Comparison of ENCODE assay signal across 1 cellular context in the genomic region with DNA sequence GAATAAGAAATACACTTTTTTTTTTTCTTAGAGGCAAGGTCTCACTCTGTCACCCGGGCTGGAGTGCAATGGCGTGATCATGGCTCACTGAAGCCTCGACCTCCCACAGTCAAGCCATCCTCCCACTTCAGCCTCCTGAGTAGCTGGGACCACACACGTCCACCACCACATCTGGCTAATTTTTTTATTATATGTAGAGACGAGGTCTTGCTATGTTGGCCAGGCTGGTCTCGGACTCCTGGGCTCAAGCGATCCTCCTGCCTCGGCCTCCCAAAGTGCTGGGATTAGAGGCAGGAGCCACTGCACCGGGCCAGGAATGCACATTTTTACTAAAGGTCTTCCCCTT.
TF ChIP-seq lines count a peak whose summit lies in the region.

No MANE protein-coding gene starts in this region.

TF ChIP-seq in HepG2, 621 proteins besides CTCF, POLR2A, EP300 and RAD21 (continued from another document):
- TF ChIP-seq NCOA2 (CRISPR knock-in tag; IDR thresholded peaks at IDR 0.05) (no peak), ZNF292 (CRISPR knock-in tag; IDR thresholded peaks at IDR 0.05; ENCODE audit: borderline replicate concordance, low read depth) (no peak), ZNF3 (CRISPR knock-in tag; IDR thresholded peaks at IDR 0.05) (0 out of 2 replicates have a peak, but pooled peaks have one; percentile 35), TCF12 (IDR thresholded peaks at IDR 0.05) (no peak), TCF12 (CRISPR knock-in tag; IDR thresholded peaks at IDR 0.05) (peak; percentile 13; the same call in 1 of the 2 replicates), MATR3 (CRISPR knock-in tag; IDR thresholded peaks at IDR 0.05) (no peak), ZNF569 (CRISPR knock-in tag; IDR thresholded peaks at IDR 0.05; ENCODE audit: borderline replicate concordance) (0 out of 2 replicates have a peak, but pooled peaks have one; percentile 6), SRF (IDR thresholded peaks at IDR 0.05; ENCODE audit: low read depth, low read length) (no peak), ZNF674 (CRISPR knock-in tag; IDR thresholded peaks at IDR 0.05; ENCODE audit: low read depth) (no peak), HNRNPLL (IDR thresholded peaks at IDR 0.05; ENCODE audit: low read depth, low read length, poor library complexity, severe bottlenecking) (no peak), GZF1 (CRISPR knock-in tag; IDR thresholded peaks at IDR 0.05) (no peak), ZBTB25 (CRISPR knock-in tag; IDR thresholded peaks at IDR 0.05) (no peak), JUNB (CRISPR knock-in tag; IDR thresholded peaks at IDR 0.05; ENCODE audit: borderline replicate concordance) (no peak), ISL2 (CRISPR knock-in tag; IDR thresholded peaks at IDR 0.05) (no peak), MEIS2 (CRISPR knock-in tag; IDR thresholded peaks at IDR 0.05) (no peak), RNF219 (CRISPR knock-in tag; IDR thresholded peaks at IDR 0.05) (no peak), TCF7L2 (IDR thresholded peaks at IDR 0.05; ENCODE audit: low read depth, low read length) (no peak), TAF15 (IDR thresholded peaks at IDR 0.05; ENCODE audit: low read depth, low read length, poor library complexity, severe bottlenecking) (no peak), ZMYM2 (CRISPR knock-in tag; IDR thresholded peaks at IDR 0.05) (peak; percentile 63; the same call in 1 of the 2 replicates), CENPX (CRISPR knock-in tag; IDR thresholded peaks at IDR 0.05) (no peak), MAFK (conservative IDR thresholded peaks at IDR 0.05 in 1 of 2, IDR thresholded peaks at IDR 0.05 in 1 of 2; ENCODE audit: low read length in 2 of 2) (no peak), THAP7 (CRISPR knock-in tag; IDR thresholded peaks at IDR 0.05) (no peak), PLRG1 (conservative IDR thresholded peaks at IDR 0.05) (no peak), ZNF644 (CRISPR knock-in tag; IDR thresholded peaks at IDR 0.05; ENCODE audit: low read depth) (no peak), POGZ (CRISPR knock-in tag; IDR thresholded peaks at IDR 0.05) (0 out of 2 replicates have a peak, but pooled peaks have one; percentile 9), RFX1 (IDR thresholded peaks at IDR 0.05) (no peak), MTF2 (CRISPR knock-in tag; IDR thresholded peaks at IDR 0.05; ENCODE audit: borderline replicate concordance) (no peak), ZNF121 (CRISPR knock-in tag; IDR thresholded peaks at IDR 0.05) (peak; percentile 99), ZNF235 (CRISPR knock-in tag; IDR thresholded peaks at IDR 0.05; ENCODE audit: borderline replicate concordance) (no peak), FOXP1 (IDR thresholded peaks at IDR 0.05) (no peak), FOXP1 (CRISPR knock-in tag; IDR thresholded peaks at IDR 0.05) (no peak), ZNF672 (CRISPR knock-in tag; IDR thresholded peaks at IDR 0.05) (no peak), CCAR2 (optimal IDR thresholded peaks at IDR 0.05; ENCODE audit: low read depth, low read length) (no peak), ZBTB20 (CRISPR knock-in tag; IDR thresholded peaks at IDR 0.05; ENCODE audit: borderline replicate concordance, low read depth) (no peak), BHLHE40 (IDR thresholded peaks at IDR 0.05; ENCODE audit: low read length) (no peak), TRAFD1 (CRISPR knock-in tag; IDR thresholded peaks at IDR 0.05; ENCODE audit: borderline replicate concordance) (no peak)
- TF ChIP-seq, protein P1, sequence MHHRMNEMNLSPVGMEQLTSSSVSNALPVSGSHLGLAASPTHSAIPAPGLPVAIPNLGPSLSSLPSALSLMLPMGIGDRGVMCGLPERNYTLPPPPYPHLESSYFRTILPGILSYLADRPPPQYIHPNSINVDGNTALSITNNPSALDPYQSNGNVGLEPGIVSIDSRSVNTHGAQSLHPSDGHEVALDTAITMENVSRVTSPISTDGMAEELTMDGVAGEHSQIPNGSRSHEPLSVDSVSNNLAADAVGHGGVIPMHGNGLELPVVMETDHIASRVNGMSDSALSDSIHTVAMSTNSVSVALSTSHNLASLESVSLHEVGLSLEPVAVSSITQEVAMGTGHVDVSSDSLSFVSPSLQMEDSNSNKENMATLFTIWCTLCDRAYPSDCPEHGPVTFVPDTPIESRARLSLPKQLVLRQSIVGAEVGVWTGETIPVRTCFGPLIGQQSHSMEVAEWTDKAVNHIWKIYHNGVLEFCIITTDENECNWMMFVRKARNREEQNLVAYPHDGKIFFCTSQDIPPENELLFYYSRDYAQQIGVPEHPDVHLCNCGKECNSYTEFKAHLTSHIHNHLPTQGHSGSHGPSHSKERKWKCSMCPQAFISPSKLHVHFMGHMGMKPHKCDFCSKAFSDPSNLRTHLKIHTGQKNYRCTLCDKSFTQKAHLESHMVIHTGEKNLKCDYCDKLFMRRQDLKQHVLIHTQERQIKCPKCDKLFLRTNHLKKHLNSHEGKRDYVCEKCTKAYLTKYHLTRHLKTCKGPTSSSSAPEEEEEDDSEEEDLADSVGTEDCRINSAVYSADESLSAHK (CRISPR knock-in tag; IDR thresholded peaks at IDR 0.05; ENCODE audit: borderline replicate concordance) = no peak
- TF ChIP-seq, protein P2, sequence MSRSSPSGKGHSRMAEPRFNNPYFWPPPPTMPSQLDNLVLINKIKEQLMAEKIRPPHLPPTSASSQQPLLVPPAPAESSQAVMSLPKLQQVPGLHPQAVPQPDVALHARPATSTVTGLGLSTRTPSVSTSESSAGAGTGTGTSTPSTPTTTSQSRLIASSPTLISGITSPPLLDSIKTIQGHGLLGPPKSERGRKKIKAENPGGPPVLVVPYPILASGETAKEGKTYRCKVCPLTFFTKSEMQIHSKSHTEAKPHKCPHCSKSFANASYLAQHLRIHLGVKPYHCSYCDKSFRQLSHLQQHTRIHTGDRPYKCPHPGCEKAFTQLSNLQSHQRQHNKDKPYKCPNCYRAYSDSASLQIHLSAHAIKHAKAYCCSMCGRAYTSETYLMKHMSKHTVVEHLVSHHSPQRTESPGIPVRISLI (CRISPR knock-in tag; IDR thresholded peaks at IDR 0.05; ENCODE audit: borderline replicate concordance) = peak; percentile 65; the same call in 1 of the 2 replicates
- TF ChIP-seq, protein P3, sequence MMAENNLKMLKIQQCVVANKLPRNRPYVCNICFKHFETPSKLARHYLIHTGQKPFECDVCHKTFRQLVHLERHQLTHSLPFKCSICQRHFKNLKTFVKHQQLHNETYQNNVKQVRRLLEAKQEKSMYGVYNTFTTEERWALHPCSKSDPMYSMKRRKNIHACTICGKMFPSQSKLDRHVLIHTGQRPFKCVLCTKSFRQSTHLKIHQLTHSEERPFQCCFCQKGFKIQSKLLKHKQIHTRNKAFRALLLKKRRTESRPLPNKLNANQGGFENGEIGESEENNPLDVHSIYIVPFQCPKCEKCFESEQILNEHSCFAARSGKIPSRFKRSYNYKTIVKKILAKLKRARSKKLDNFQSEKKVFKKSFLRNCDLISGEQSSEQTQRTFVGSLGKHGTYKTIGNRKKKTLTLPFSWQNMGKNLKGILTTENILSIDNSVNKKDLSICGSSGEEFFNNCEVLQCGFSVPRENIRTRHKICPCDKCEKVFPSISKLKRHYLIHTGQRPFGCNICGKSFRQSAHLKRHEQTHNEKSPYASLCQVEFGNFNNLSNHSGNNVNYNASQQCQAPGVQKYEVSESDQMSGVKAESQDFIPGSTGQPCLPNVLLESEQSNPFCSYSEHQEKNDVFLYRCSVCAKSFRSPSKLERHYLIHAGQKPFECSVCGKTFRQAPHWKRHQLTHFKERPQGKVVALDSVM (CRISPR knock-in tag; IDR thresholded peaks at IDR 0.05) = peak; percentile 99
- TF ChIP-seq, protein P4, sequence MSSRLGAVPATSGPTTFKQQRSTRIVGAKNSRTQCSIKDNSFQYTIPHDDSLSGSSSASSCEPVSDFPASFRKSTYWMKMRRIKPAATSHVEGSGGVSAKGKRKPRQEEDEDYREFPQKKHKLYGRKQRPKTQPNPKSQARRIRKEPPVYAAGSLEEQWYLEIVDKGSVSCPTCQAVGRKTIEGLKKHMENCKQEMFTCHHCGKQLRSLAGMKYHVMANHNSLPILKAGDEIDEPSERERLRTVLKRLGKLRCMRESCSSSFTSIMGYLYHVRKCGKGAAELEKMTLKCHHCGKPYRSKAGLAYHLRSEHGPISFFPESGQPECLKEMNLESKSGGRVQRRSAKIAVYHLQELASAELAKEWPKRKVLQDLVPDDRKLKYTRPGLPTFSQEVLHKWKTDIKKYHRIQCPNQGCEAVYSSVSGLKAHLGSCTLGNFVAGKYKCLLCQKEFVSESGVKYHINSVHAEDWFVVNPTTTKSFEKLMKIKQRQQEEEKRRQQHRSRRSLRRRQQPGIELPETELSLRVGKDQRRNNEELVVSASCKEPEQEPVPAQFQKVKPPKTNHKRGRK (CRISPR knock-in tag; IDR thresholded peaks at IDR 0.05) = no peak
- TF ChIP-seq, protein P5, sequence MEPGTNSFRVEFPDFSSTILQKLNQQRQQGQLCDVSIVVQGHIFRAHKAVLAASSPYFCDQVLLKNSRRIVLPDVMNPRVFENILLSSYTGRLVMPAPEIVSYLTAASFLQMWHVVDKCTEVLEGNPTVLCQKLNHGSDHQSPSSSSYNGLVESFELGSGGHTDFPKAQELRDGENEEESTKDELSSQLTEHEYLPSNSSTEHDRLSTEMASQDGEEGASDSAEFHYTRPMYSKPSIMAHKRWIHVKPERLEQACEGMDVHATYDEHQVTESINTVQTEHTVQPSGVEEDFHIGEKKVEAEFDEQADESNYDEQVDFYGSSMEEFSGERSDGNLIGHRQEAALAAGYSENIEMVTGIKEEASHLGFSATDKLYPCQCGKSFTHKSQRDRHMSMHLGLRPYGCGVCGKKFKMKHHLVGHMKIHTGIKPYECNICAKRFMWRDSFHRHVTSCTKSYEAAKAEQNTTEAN (CRISPR knock-in tag; conservative IDR thresholded peaks at IDR 0.05) = no peak
